8 cellular contexts compared by ENCODE assay signal in genomic region chr3:52934626-52935530, GRCh38. TPM values are rescaled to one million over a fixed set of nuclear protein-coding genes. Genes with fewer than 3 reads are reported as not detected.
DNase-seq lines count a peak whose midpoint lies in the region; ATAC-seq, FAIRE-seq and TF ChIP-seq lines count a peak whose summit lies in the region.

No MANE protein-coding gene starts in this region.

- peak; percentile 29 to 68 (median 44) for TF ChIP-seq CTCF in prostate gland (IDR thresholded peaks at IDR 0.05)

- ATAC-seq in Right ventricle myocardium superior (ENCODE audit: poor library complexity) (peak; percentile 85), GM18858 (IDR thresholded peaks at IDR 0.05; ENCODE audit: unreplicated experiment) (no peak)

- WGBS in prostate gland: 12% methylated on average over 8 of the region's 8 CpGs

- DNase-seq in NCI-H1105 treated with DMSO at 0.1 percent for 48 hours (lab: John Stamatoyannopoulos, UW) (peak; percentile 16), NCI-H1105 (lab: John Stamatoyannopoulos, UW) (no peak), HTR-8/SVneo (ENCODE audit: insufficient read length, low spot score) (peak; percentile 81), SK-MEL-5 (ENCODE audit: low read depth, low spot score) (peak; percentile 76), Right ventricle myocardium superior (no peak), prostate gland (ENCODE audit: low spot score) (peak; percentile 39)
- peak; percentile 45 for DNase-seq in activated naive CD8-positive, alpha-beta T cell treated with anti-CD3 and anti-CD28 coated beads for 36 hours

- intact Hi-C loops in Right ventricle myocardium superior (cut with DNase I): loop anchor here (10.0 kb wide), 1 partner anchor 140 kb away; no protein-coding TSS in a partner anchor
- intact Hi-C loops in prostate gland (cut with DNase I): loop anchor here (5.0 to 10.0 kb wide), 2 partner anchors 137 to 190 kb away; no protein-coding TSS in a partner anchor

- no peak for TF ChIP-seq POLR2A in prostate gland (IDR thresholded peaks at IDR 0.05)

- no peaks in the 10 kb centered on the region for H3K27me3 Mint-ChIP-seq in activated naive CD8-positive, alpha-beta T cell treated with anti-CD3 and anti-CD28 coated beads for 36 hours

- H3K4me1 Mint-ChIP-seq in activated naive CD8-positive, alpha-beta T cell treated with anti-CD3 and anti-CD28 coated beads for 36 hours: peaks cover 10% of the 10 kb centered on the region

- no peaks in the 10 kb centered on the region for H3K27me3 ChIP-seq in prostate gland (replicated peaks; ENCODE audit: insufficient read depth)

- no peaks in the 10 kb centered on the region for H3K9me3 ChIP-seq in prostate gland

- H3K27ac Mint-ChIP-seq in activated naive CD8-positive, alpha-beta T cell treated with anti-CD3 and anti-CD28 coated beads for 36 hours: peak overlapping the region; percentile 53

- H3K4me3 Mint-ChIP-seq in activated naive CD8-positive, alpha-beta T cell treated with anti-CD3 and anti-CD28 coated beads for 36 hours: no peak overlapping the region

- H3K9me3 Mint-ChIP-seq in activated naive CD8-positive, alpha-beta T cell treated with anti-CD3 and anti-CD28 coated beads for 36 hours: no peaks in the 10 kb centered on the region

- FAIRE-seq in HTR-8/SVneo (lab: Jason Lieb, UNC): peak; percentile 92

- H3K36me3 ChIP-seq in prostate gland: no peaks in the 10 kb centered on the region

- no peaks in the 10 kb centered on the region for H3K4me1 ChIP-seq in prostate gland (replicated peaks)

- no peak overlapping the region for H3K4me3 ChIP-seq in prostate gland

- in situ Hi-C loops in SK-MEL-5 (cut with HindIII; ENCODE audit: low pct_unique_long_range_greater_than_20kb, low sequenced_read_pairs): no loop called here

- no peak overlapping the region for H3K27ac ChIP-seq in prostate gland

- peaks cover 3% of the 10 kb centered on the region for H3K36me3 Mint-ChIP-seq in activated naive CD8-positive, alpha-beta T cell treated with anti-CD3 and anti-CD28 coated beads for 36 hours

RNA-seq across cellular contexts. Expression of gene STIMATE, which starts 37.5 kb away (rescaled TPM):
- 17.2 and 18.0 TPM in 2 replicates for total RNA-seq in SK-MEL-5 (2014; rRNA removed; shearing (Covaris generic))
- 23.3 and 25.3 TPM in 2 replicates for polyA plus RNA-seq in SK-MEL-5 (2015; cell fraction: cytosol; rRNA removed)
- 27.0 and 45.9 TPM in 2 replicates for polyA plus RNA-seq in SK-MEL-5 (2015; cell fraction: nucleus; rRNA removed)
- total RNA-seq in activated naive CD8-positive, alpha-beta T cell treated with anti-CD3 and anti-CD28 coated beads for 36 hours: 10 to 100 TPM; 23.6 to 30.0 TPM
- total RNA-seq in Right ventricle myocardium superior (6.1 TPM), prostate gland (10 to 100 TPM in 1 of 2 donors, 1 to 10 TPM in 1; 7.2 to 20.5 TPM)

Comparison
In these comparisons a context has a peak if more than half of its experiments do, and no peak if none do; other contexts are left out.
1. DNase-seq: peak in NCI-H1105 treated with DMSO at 0.1 percent for 48 hours (single experiment), HTR-8/SVneo (single experiment), SK-MEL-5 (single experiment), activated naive CD8-positive, alpha-beta T cell treated with anti-CD3 and anti-CD28 coated beads for 36 hours (single experiment) and prostate gland (single experiment); none in NCI-H1105 (single experiment) and Right ventricle myocardium superior (single experiment).